In genomic region chr21:23853796-23854379, GRCh38 we compare ENCODE assay signal across 8 cellular contexts.
DNase-seq lines count a peak whose midpoint lies in the region; ATAC-seq and TF ChIP-seq lines count a peak whose summit lies in the region.

No MANE protein-coding gene starts in this region.

- no peaks in the 10 kb centered on the region for H3K9me3 Mint-ChIP-seq in activated T-cell treated with anti-CD3 and anti-CD28 coated beads, Interleukin-2, amount 50 U/mL, for 4 hours
- no peaks in the 10 kb centered on the region for H3K9me3 Mint-ChIP-seq in activated T-cell treated with anti-CD3 and anti-CD28 coated beads, Interleukin-2, amount 50 U/mL, for 24 hours
- H3K9me3 Mint-ChIP-seq in effector memory CD8-positive, alpha-beta T cell = no peaks in the 10 kb centered on the region
- peaks cover 23% of the 10 kb centered on the region for H3K9me3 Mint-ChIP-seq in mesothelial cell of epicardium

- peaks cover 4% of the 10 kb centered on the region for H3K4me1 Mint-ChIP-seq in activated T-cell treated with anti-CD3 and anti-CD28 coated beads, Interleukin-2, amount 50 U/mL, for 4 hours (ENCODE audit: low read depth)
- peaks cover 6% of the 10 kb centered on the region for H3K4me1 Mint-ChIP-seq in activated T-cell treated with anti-CD3 and anti-CD28 coated beads, Interleukin-2, amount 50 U/mL, for 24 hours (ENCODE audit: low read depth)
- H3K4me1 Mint-ChIP-seq in effector memory CD8-positive, alpha-beta T cell (ENCODE audit: low read depth in 2 of 2) = no peaks in the 10 kb centered on the region
- H3K4me1 Mint-ChIP-seq in mesothelial cell of epicardium = no peaks in the 10 kb centered on the region

- peak; percentile 55 to 63 for ATAC-seq in activated T-cell treated with anti-CD3 and anti-CD28 coated beads, Interleukin-2, amount 50 U/mL, for 4 hours
- ATAC-seq in HG02884 (IDR thresholded peaks at IDR 0.05; ENCODE audit: unreplicated experiment) = peak; percentile 77
- peak; percentile 56 for ATAC-seq in effector memory CD8-positive, alpha-beta T cell (replicated peaks)

- no peak overlapping the region for H3K27ac ChIP-seq in prostate gland

- H3K4me1 ChIP-seq in NT2/D1 (ENCODE audit: insufficient read depth, insufficient read length) = no peaks in the 10 kb centered on the region
- no peaks in the 10 kb centered on the region for H3K4me1 ChIP-seq in prostate gland (replicated peaks)

- TF ChIP-seq CTCF in prostate gland (IDR thresholded peaks at IDR 0.05) (peak in 3 of 4 experiments; percentile 36 to 60 (median 44)), mesothelial cell of epicardium (IDR thresholded peaks at IDR 0.05; ENCODE audit: unreplicated experiment) (no peak)

- intact Hi-C loops in prostate gland (cut with DNase I) = loop anchor here (10.0 kb wide), 2 partner anchors 1191 to 1531 kb away; no protein-coding TSS in a partner anchor

- H3K36me3 Mint-ChIP-seq in activated T-cell treated with anti-CD3 and anti-CD28 coated beads, Interleukin-2, amount 50 U/mL, for 4 hours (ENCODE audit: insufficient read depth) = no peaks in the 10 kb centered on the region
- no peaks in the 10 kb centered on the region for H3K36me3 Mint-ChIP-seq in activated T-cell treated with anti-CD3 and anti-CD28 coated beads, Interleukin-2, amount 50 U/mL, for 24 hours (ENCODE audit: low read depth)
- no peaks in the 10 kb centered on the region for H3K36me3 Mint-ChIP-seq in effector memory CD8-positive, alpha-beta T cell (ENCODE audit: insufficient read depth)
- no peaks in the 10 kb centered on the region for H3K36me3 Mint-ChIP-seq in mesothelial cell of epicardium

- H3K27ac Mint-ChIP-seq in activated T-cell treated with anti-CD3 and anti-CD28 coated beads, Interleukin-2, amount 50 U/mL, for 24 hours = no peak overlapping the region
- H3K27ac Mint-ChIP-seq in effector memory CD8-positive, alpha-beta T cell = no peak overlapping the region
- H3K27ac Mint-ChIP-seq in mesothelial cell of epicardium = no peak overlapping the region

- H3K36me3 ChIP-seq in NT2/D1 (ENCODE audit: insufficient read depth, insufficient read length, low read length) (no peaks in the 10 kb centered on the region), prostate gland (no peaks in the 10 kb centered on the region)

- H3K4me3 Mint-ChIP-seq in activated T-cell treated with anti-CD3 and anti-CD28 coated beads, Interleukin-2, amount 50 U/mL, for 4 hours = no peak overlapping the region
- no peak overlapping the region for H3K4me3 Mint-ChIP-seq in activated T-cell treated with anti-CD3 and anti-CD28 coated beads, Interleukin-2, amount 50 U/mL, for 24 hours
- no peak overlapping the region for H3K4me3 Mint-ChIP-seq in effector memory CD8-positive, alpha-beta T cell
- H3K4me3 Mint-ChIP-seq in mesothelial cell of epicardium = no peak overlapping the region

- no peak for TF ChIP-seq POLR2A in prostate gland (IDR thresholded peaks at IDR 0.05)

- no peaks in the 10 kb centered on the region for H3K27me3 Mint-ChIP-seq in activated T-cell treated with anti-CD3 and anti-CD28 coated beads, Interleukin-2, amount 50 U/mL, for 4 hours (ENCODE audit: low read depth)
- no peaks in the 10 kb centered on the region for H3K27me3 Mint-ChIP-seq in activated T-cell treated with anti-CD3 and anti-CD28 coated beads, Interleukin-2, amount 50 U/mL, for 24 hours
- no peaks in the 10 kb centered on the region for H3K27me3 Mint-ChIP-seq in effector memory CD8-positive, alpha-beta T cell
- H3K27me3 Mint-ChIP-seq in mesothelial cell of epicardium (ENCODE audit: low read depth) = no peaks in the 10 kb centered on the region

- 15% methylated on average over 1 of the region's 1 CpG for WGBS in prostate gland

- H3K9me3 ChIP-seq in NT2/D1 (ENCODE audit: insufficient read depth, low read length) (no peaks in the 10 kb centered on the region), prostate gland (no peaks in the 10 kb centered on the region)

- H3K4me3 ChIP-seq in NT2/D1 (ENCODE audit: insufficient read length, low read depth) (no peak overlapping the region), prostate gland (no peak overlapping the region)

- no peak overlapping the region for H3K9ac ChIP-seq in NT2/D1 (ENCODE audit: insufficient read length, low read depth)

- H3K27me3 ChIP-seq in NT2/D1 (ENCODE audit: insufficient read depth, insufficient read length) (no peaks in the 10 kb centered on the region), prostate gland (replicated peaks; ENCODE audit: insufficient read depth) (no peaks in the 10 kb centered on the region)

- no peak for DNase-seq in activated T-cell treated with anti-CD3 and anti-CD28 coated beads, Interleukin-2, amount 50 U/mL, for 4 hours
- DNase-seq in activated T-cell treated with anti-CD3 and anti-CD28 coated beads, Interleukin-2, amount 50 U/mL, for 24 hours = no peak
- DNase-seq in NT2/D1 (ENCODE audit: low read depth, low spot score) (peak; percentile 30), prostate gland (ENCODE audit: low spot score) (no peak), mesothelial cell of epicardium (ENCODE audit: low spot score in 2 of 2, unreplicated experiment in 2 of 2) (no peak)
- DNase-seq in effector memory CD8-positive, alpha-beta T cell = no peak
- DNase-seq in activated CD4-positive, alpha-beta T cell treated with anti-CD3 and anti-CD28 coated beads for 1 hour = no peak
